18 cellular contexts compared by ENCODE assay signal in the genomic region with DNA sequence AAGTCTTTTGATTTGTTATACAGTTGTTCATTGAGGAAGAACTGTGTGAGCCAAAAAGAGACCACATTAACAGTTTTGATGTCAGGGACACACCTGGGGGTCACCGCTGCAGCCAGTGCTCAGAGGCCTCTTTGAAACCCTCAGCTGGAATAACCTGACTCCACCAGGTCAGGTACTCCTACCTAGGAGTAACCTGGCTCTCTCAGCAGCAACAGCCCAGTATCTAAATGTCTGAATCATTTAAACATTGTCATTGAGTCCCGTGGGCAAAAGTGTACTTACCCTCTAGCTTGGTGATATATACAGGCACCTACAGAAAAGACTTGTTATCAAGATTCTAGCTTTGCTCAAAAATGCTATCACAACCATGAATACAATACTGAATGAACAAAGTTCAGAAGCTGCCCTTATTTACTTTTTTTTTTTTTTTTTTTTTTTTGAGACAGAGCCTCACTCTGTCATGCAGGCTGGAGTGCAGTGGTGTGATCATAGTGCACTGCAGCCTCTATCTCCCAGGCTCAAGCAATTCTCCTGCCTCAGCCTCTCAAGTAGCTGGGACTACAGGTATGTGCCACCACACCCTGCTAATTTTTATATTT.
"Had no signal": no experiment of that assay in that cellular context is flagged by ENCODE, and none has a peak within 500 bp of the region (broad histone marks: within the 10 kb centered on the region; RNA-seq: fewer than 3 reads in every experiment).

No MANE protein-coding gene starts in this region.

- H3K9me3 ChIP-seq: colonic mucosa, ovary, right atrium auricular region, thoracic aorta, transverse colon had no signal

- H3K9me3 Mint-ChIP-seq: endodermal cell; stimulated activated naive CD8-positive, alpha-beta T cell treated with anti-CD3 and anti-CD28 coated beads, Interleukin-15, Interleukin-2, amounts not matched to agents 100 ng/mL and 50 ng/mL, for 24 hours had no signal

- H3K27me3 Mint-ChIP-seq: natural killer cell treated with Interleukin-12 subunit alpha and Interleukin-12 subunit beta and Interleukin-15 and Interleukin-18, amount 100 ng/mL, for 72 hours; stimulated activated naive CD8-positive, alpha-beta T cell treated with anti-CD3 and anti-CD28 coated beads, Interleukin-15, Interleukin-2, amounts not matched to agents 100 ng/mL and 50 ng/mL, for 24 hours had no signal

- H3K4me1 Mint-ChIP-seq: stimulated activated effector memory CD8-positive, alpha-beta T cell treated with anti-CD3 and anti-CD28 coated beads, Interleukin-12 subunit alpha, Interleukin-12 subunit beta, amount 100 ng/mL, for 72 hours had no signal

- H3K4me2 ChIP-seq: neural progenitor cell, smooth muscle cell had no signal

- H3K27ac Mint-ChIP-seq: endodermal cell; natural killer cell treated with Interleukin-12 subunit alpha and Interleukin-12 subunit beta and Interleukin-15 and Interleukin-18, amount 100 ng/mL, for 72 hours; neural progenitor cell; stimulated activated effector memory CD8-positive, alpha-beta T cell treated with anti-CD3 and anti-CD28 coated beads, Interleukin-12 subunit alpha, Interleukin-12 subunit beta, amount 100 ng/mL, for 72 hours; stimulated activated naive CD8-positive, alpha-beta T cell treated with anti-CD3 and anti-CD28 coated beads, Interleukin-15, Interleukin-2, amounts not matched to agents 100 ng/mL and 50 ng/mL, for 24 hours had no signal

- H3K27ac ChIP-seq: colonic mucosa, neural progenitor cell, ovary, right atrium auricular region, thoracic aorta, transverse colon had no signal

- DNase-seq: colonic mucosa; dermis blood vessel endothelial cell; effector CD4-positive, alpha-beta T cell; endodermal cell; erythroblast; foreskin melanocyte; mesenchymal stem cell; ovary; stimulated activated CD4-positive, alpha-beta T cell treated with anti-CD3 and anti-CD28 coated beads, Interleukin-2, amount 100 ng/mL, for 48 hours; transverse colon had no signal

- H3K4me3 ChIP-seq: colonic mucosa, lung, neural progenitor cell, ovary, right atrium auricular region, smooth muscle cell, thoracic aorta, transverse colon had no signal

- H3K4me1 ChIP-seq: colonic mucosa, right atrium auricular region, transverse colon had no signal

- H3K27me3 ChIP-seq: colonic mucosa, neural progenitor cell, ovary, right atrium auricular region, transverse colon had no signal

- H3K36me3 ChIP-seq: colonic mucosa, neural progenitor cell, ovary, right atrium auricular region, thoracic aorta, transverse colon had no signal

- H3K36me3 Mint-ChIP-seq: natural killer cell treated with Interleukin-12 subunit alpha and Interleukin-12 subunit beta and Interleukin-15 and Interleukin-18, amount 100 ng/mL, for 72 hours; neural progenitor cell; stimulated activated effector memory CD8-positive, alpha-beta T cell treated with anti-CD3 and anti-CD28 coated beads, Interleukin-12 subunit alpha, Interleukin-12 subunit beta, amount 100 ng/mL, for 72 hours had no signal

- H3K4me3 Mint-ChIP-seq: endodermal cell; natural killer cell treated with Interleukin-12 subunit alpha and Interleukin-12 subunit beta and Interleukin-15 and Interleukin-18, amount 100 ng/mL, for 72 hours; neural progenitor cell; stimulated activated effector memory CD8-positive, alpha-beta T cell treated with anti-CD3 and anti-CD28 coated beads, Interleukin-12 subunit alpha, Interleukin-12 subunit beta, amount 100 ng/mL, for 72 hours; stimulated activated naive CD8-positive, alpha-beta T cell treated with anti-CD3 and anti-CD28 coated beads, Interleukin-15, Interleukin-2, amounts not matched to agents 100 ng/mL and 50 ng/mL, for 24 hours had no signal

- ATAC-seq: natural killer cell treated with Interleukin-12 subunit alpha and Interleukin-12 subunit beta and Interleukin-15 and Interleukin-18, amount 100 ng/mL, for 72 hours; stimulated activated effector memory CD8-positive, alpha-beta T cell treated with anti-CD3 and anti-CD28 coated beads, Interleukin-12 subunit alpha, Interleukin-12 subunit beta, amount 100 ng/mL, for 72 hours had no signal
